ENCODE assay signal across 26 cellular contexts in genomic region chr10:52287853-52288252, GRCh38. TPM values are rescaled to one million over a fixed set of nuclear protein-coding genes. Genes with fewer than 3 reads are reported as not detected.
"Had no signal": no experiment of that assay in that cellular context is flagged by ENCODE, and none has a peak within 500 bp of the region (broad histone marks: within the 10 kb centered on the region; RNA-seq: fewer than 3 reads in every experiment).

No MANE protein-coding gene starts in this region.

- FAIRE-seq: endometrium, islet of Langerhans, keratinocyte had no signal

- H3K27ac ChIP-seq: coronary artery, dorsolateral prefrontal cortex, epithelial cell of prostate, esophagus squamous epithelium, heart right ventricle, left lung, lower lobe of right lung had no signal

- H3K27me3 ChIP-seq: dorsolateral prefrontal cortex, esophagus squamous epithelium, gastrocnemius medialis, heart right ventricle, left lung had no signal

- DNase-seq: cerebellar nuclear complex; dermis blood vessel endothelial cell; dorsolateral prefrontal cortex; effector CD8-positive, alpha-beta T cell; effector memory CD8-positive, alpha-beta T cell; endodermal cell; erythroblast; esophagus squamous epithelium; foreskin fibroblast; foreskin melanocyte; gastrocnemius medialis; glutamatergic neuron; head of caudate nucleus; heart right ventricle; hippocampal formation; left lung; left ventricle myocardium superior; lower lobe of right lung; mesenchymal stem cell had no signal

- H3K9me3 Mint-ChIP-seq: mesothelial cell of epicardium had no signal

- H3K36me3 ChIP-seq: esophagus squamous epithelium, gastrocnemius medialis, left lung had no signal

- H3K27ac Mint-ChIP-seq: effector memory CD8-positive, alpha-beta T cell; endodermal cell; mesothelial cell of epicardium had no signal

- H3K4me3 Mint-ChIP-seq: effector memory CD8-positive, alpha-beta T cell; endodermal cell; mesothelial cell of epicardium had no signal

- H3K4me1 ChIP-seq: esophagus squamous epithelium, heart right ventricle, left lung, lower lobe of right lung had no signal

- H3K9me3 ChIP-seq: esophagus squamous epithelium, gastrocnemius medialis, heart right ventricle, left lung, lower lobe of right lung had no signal

- H3K4me1 Mint-ChIP-seq: mesothelial cell of epicardium had no signal

- H3K27me3 Mint-ChIP-seq: effector memory CD8-positive, alpha-beta T cell had no signal

- H3K4me3 ChIP-seq: coronary artery, dorsolateral prefrontal cortex, esophagus squamous epithelium, gastrocnemius medialis, heart right ventricle, left lung, lower lobe of right lung had no signal

- ATAC-seq: effector memory CD8-positive, alpha-beta T cell; esophagus mucosa; gastrocnemius medialis; heart right ventricle; left lung; left ventricle myocardium superior; lower lobe of right lung had no signal

RNA-seq across cellular contexts. Expression of gene DKK1, which starts 26.2 kb away (rescaled TPM):
- total RNA-seq: left ventricle myocardium superior had no signal
